Comparison of ENCODE assay signal across 8 cellular contexts in genomic region chr3:56682458-56683121, GRCh38. TPM values are rescaled to one million over a fixed set of nuclear protein-coding genes. Genes with fewer than 3 reads are reported as not detected.
DNase-seq lines count a peak whose midpoint lies in the region; ATAC-seq and TF ChIP-seq lines count a peak whose summit lies in the region.

No MANE protein-coding gene starts in this region.

- H3K27me3 Mint-ChIP-seq in T-cell, result no peaks in the 10 kb centered on the region
- no peaks in the 10 kb centered on the region for H3K27me3 Mint-ChIP-seq in progenitor cell of endocrine pancreas

- H3K4me3 ChIP-seq in HEK293 (ENCODE audit: low read depth, low read length), result peak overlapping the region; percentile 88

- H3K9me3 Mint-ChIP-seq in T-cell, result no peaks in the 10 kb centered on the region
- peaks cover 9% of the 10 kb centered on the region for H3K9me3 Mint-ChIP-seq in progenitor cell of endocrine pancreas (ENCODE audit: low read depth)

- CTCF ChIA-PET in GM10248 (lab: Yijun Ruan, JAX), result interaction anchor here (1.1 to 1.7 kb wide), 4 partner anchors 28 to 120 kb away, joined by 3 to 7 read pairs (median 4); no protein-coding TSS in a partner anchor
- CTCF ChIA-PET in HEK293 (lab: Yijun Ruan, JAX), result interaction anchor here (0.5 to 0.6 kb wide), 2 partner anchors 19 to 20 kb away, joined by 3 read pairs; no protein-coding TSS in a partner anchor
- CTCF ChIA-PET in T-cell (lab: Charles Lee), result interaction anchor here in 1 of 2 donors (0.5 to 1.7 kb wide), 10 partner anchors 14 to 216 kb away, joined by 3 to 12 read pairs (median 4); partner anchors contain the start of gene ARHGEF3

- POLR2A ChIA-PET in GM10248 (lab: Yijun Ruan, JAX), result interaction anchor here (0.6 to 1.5 kb wide), 4 partner anchors 9 to 1520 kb away, joined by 3 to 5 read pairs (median 3); no protein-coding TSS in a partner anchor
- POLR2A ChIA-PET in HEK293 (lab: Yijun Ruan, JAX), result interaction anchor here (0.6 to 1.6 kb wide), 3 partner anchors 8 to 19 kb away, joined by 3 to 12 read pairs (median 5); no protein-coding TSS in a partner anchor
- POLR2A ChIA-PET in T-cell (lab: Charles Lee), result interaction anchor here (0.5 to 1.6 kb wide), 13 partner anchors 11 to 873 kb away, joined by 3 to 10 read pairs (median 4); partner anchors contain the start of genes ARHGEF3 (in 1 of the 2), CCDC66 (in 1 of the 2) and PDE12 (in 1 of the 2)

- intact Hi-C loops in left cardiac atrium (cut with DNase I), result no loop called here

- H3K36me3 Mint-ChIP-seq in T-cell (peaks cover 20% of the 10 kb centered on the region), progenitor cell of endocrine pancreas (ENCODE audit: insufficient read depth) (peaks cover 30% of the 10 kb centered on the region)

- H3K27ac Mint-ChIP-seq in T-cell, result peak overlapping the region; percentile 94 to 96
- peak overlapping the region; percentile 98 for H3K27ac Mint-ChIP-seq in progenitor cell of endocrine pancreas

- peaks cover 3% of the 10 kb centered on the region; the same call in 1 of the 2 replicates for H3K4me1 ChIP-seq in HEK293 (ENCODE audit: control insufficient read depth, insufficient read depth, low read length)

- H3K36me3 ChIP-seq in HEK293 (ENCODE audit: control insufficient read depth in 2 of 2, insufficient read depth in 1 of 2, low read length in 2 of 2), result peaks cover 0 to 8% of the 10 kb centered on the region in 2 experiments; a peak in 1 of 3 replicates

- TF ChIP-seq CTCF in GM10248 (IDR thresholded peaks at IDR 0.05; ENCODE audit: control extremely low read depth, extremely low read depth, low read depth, missing control alignments), result peak; percentile 4
- peak; percentile 26; the same call in 1 of the 2 replicates for TF ChIP-seq CTCF in HEK293 (tag by site-specific recombination; IDR thresholded peaks at IDR 0.05)
- TF ChIP-seq CTCF in progenitor cell of endocrine pancreas (IDR thresholded peaks at IDR 0.05; ENCODE audit: unreplicated experiment), result no peak

- ATAC-seq in T-cell (replicated peaks in 1 of 4), result peak; percentile 76 to 80 (median 78)
- ATAC-seq in left cardiac atrium, result peak; percentile 86 to 88

- H3K9me3 ChIP-seq in HEK293 (ENCODE audit: control insufficient read depth, insufficient read depth, low read depth, low read length), result no peaks in the 10 kb centered on the region

- DNase-seq in GM10248 (ENCODE audit: extremely low spot score) (peak; percentile 71), MV-4-11 (lab: John Stamatoyannopoulos, UW) (peak; percentile 53), T-cell (peak; percentile 63 to 82 (median 72)), amniotic epithelial cell (ENCODE audit: low read depth) (peak; percentile 74), left cardiac atrium (peak; percentile 78), progenitor cell of endocrine pancreas (ENCODE audit: low spot score, unreplicated experiment) (peak; percentile 45), ureter (ENCODE audit: low spot score) (peak; percentile 78)

- peak overlapping the region; percentile 92 for H3K27ac ChIP-seq in HEK293 (ENCODE audit: extremely low read depth, low read depth, low read length)

- H3K4me1 Mint-ChIP-seq in T-cell, result peaks cover 43 to 51% (median 46%) of the 10 kb centered on the region in 3 donors
- H3K4me1 Mint-ChIP-seq in progenitor cell of endocrine pancreas (ENCODE audit: low read depth), result peaks cover 13% of the 10 kb centered on the region

- H3K4me3 Mint-ChIP-seq in T-cell (peak overlapping the region; percentile 94 to 95 (median 94)), progenitor cell of endocrine pancreas (ENCODE audit: low read depth) (peak overlapping the region; percentile 94)

TF ChIP-seq in HEK293, 187 proteins besides CTCF, POLR2A, EP300 and RAD21 (continues in another document):
- TF ChIP-seq ZNF202 (tag by site-specific recombination; IDR thresholded peaks at IDR 0.05; ENCODE audit: borderline replicate concordance), result no peak
- TF ChIP-seq ZEB2 (tag by site-specific recombination; IDR thresholded peaks at IDR 0.05), result no peak
- TF ChIP-seq ZNF449 (tag by site-specific recombination; IDR thresholded peaks at IDR 0.05), result 0 out of 2 replicates have a peak, but pooled peaks have one; percentile 36
- TF ChIP-seq ZNF24 (tag by site-specific recombination; IDR thresholded peaks at IDR 0.05), result no peak
- no peak for TF ChIP-seq TCF7L2 (IDR thresholded peaks at IDR 0.05; ENCODE audit: borderline replicate concordance, low read depth, low read length)
- TF ChIP-seq ZNF18 (tag by site-specific recombination; IDR thresholded peaks at IDR 0.05), result no peak
- TF ChIP-seq ZFP41 (tag by site-specific recombination; IDR thresholded peaks at IDR 0.05; ENCODE audit: borderline replicate concordance), result no peak
- no peak for TF ChIP-seq ZNF184 (tag by site-specific recombination; IDR thresholded peaks at IDR 0.05)
- no peak for TF ChIP-seq ZNF621 (tag by site-specific recombination; IDR thresholded peaks at IDR 0.05)
- no peak for TF ChIP-seq SCRT1 (tag by site-specific recombination; IDR thresholded peaks at IDR 0.05; ENCODE audit: borderline replicate concordance)
- TF ChIP-seq ZNF239 (tag by site-specific recombination; IDR thresholded peaks at IDR 0.05), result no peak
- no peak for TF ChIP-seq BCL11A (tag by site-specific recombination; IDR thresholded peaks at IDR 0.05; ENCODE audit: low read depth)
- peak; percentile 34; the same call in 1 of the 2 replicates for TF ChIP-seq ZBTB11 (tag by site-specific recombination; conservative IDR thresholded peaks at IDR 0.05; ENCODE audit: low read depth)
- TF ChIP-seq ZNF354C (tag by site-specific recombination; IDR thresholded peaks at IDR 0.05; ENCODE audit: borderline replicate concordance, low read depth), result no peak
- TF ChIP-seq ZNF248 (tag by site-specific recombination; IDR thresholded peaks at IDR 0.05), result no peak
- TF ChIP-seq INSM2 (tag by site-specific recombination; IDR thresholded peaks at IDR 0.05), result no peak
- TF ChIP-seq ZNF391 (tag by site-specific recombination; IDR thresholded peaks at IDR 0.05; ENCODE audit: borderline replicate concordance, low read depth), result no peak

RNA-seq across cellular contexts. Expression of gene TASOR, which starts 0.5 kb away (rescaled TPM):
- total RNA-seq in T-cell, result 10 to 100 TPM; 69.5 to 81.7 (median 75.8) TPM
- total RNA-seq in left cardiac atrium, result 10 to 100 TPM; 30.0 to 34.7 TPM
- total RNA-seq in progenitor cell of endocrine pancreas, result 64.2 and 67.6 TPM in 2 replicates
- 50.2 TPM for total RNA-seq in ureter

Comparison
In these comparisons a context has a peak if more than half of its experiments do, and no peak if none do; other contexts are left out.
1. Peak in every context shown above with its lines: DNase-seq, ATAC-seq, H3K4me3 ChIP-seq and H3K27ac ChIP-seq.